Comparison of ENCODE assay signal across 16 cellular contexts in genomic region chr12:111363578-111363977, GRCh38. TPM values are rescaled to one million over a fixed set of nuclear protein-coding genes. Genes with fewer than 3 reads are reported as not detected.
DNase-seq lines count a peak whose midpoint lies in the region; ATAC-seq and TF ChIP-seq lines count a peak whose summit lies in the region.
"Had no signal": no experiment of that assay in that cellular context is flagged by ENCODE, and none has a peak within 500 bp of the region (broad histone marks: within the 10 kb centered on the region; RNA-seq: fewer than 3 reads in every experiment).

No MANE protein-coding gene starts in this region.

- no peak for ATAC-seq in activated T-helper 17 cell treated with anti-CD3 and anti-CD28 coated beads, Interleukin-2, amount 50 U/mL, for 72 hours (replicated peaks)

- DNase-seq in ACHN (peak; percentile 89), GM04504 (ENCODE audit: low read depth) (peak; percentile 35), astrocyte of the spinal cord (ENCODE audit: low read depth, low spot score) (peak; percentile 7), kidney tubule cell (ENCODE audit: low spot score) (peak; percentile 69), NOMO-1 treated with DMSO at 0.1 percent for 48 hours (lab: John Stamatoyannopoulos, UW; ENCODE audit: unreplicated experiment) (no peak), superior temporal gyrus (ENCODE audit: extremely low spot score) (no peak), T-helper 9 cell (no peak)
- DNase-seq: activated CD4-positive, alpha-beta T cell treated with anti-CD3 and anti-CD28 coated beads, Interleukin-2, amount 10 ng/mL, durations not matched to agents 24 days and 14 days; activated T-cell treated with anti-CD3 and anti-CD28 coated beads, Interleukin-2, amount 50 U/mL, for 24 hours; NCI-H1436 treated with DMSO at 0.1 percent for 48 hours; NCI-H69 had no signal

- peaks cover 3% of the 10 kb centered on the region for H3K27me3 Mint-ChIP-seq in activated T-helper 17 cell treated with anti-CD3 and anti-CD28 coated beads, Interleukin-2, amount 50 U/mL, for 72 hours

- in situ Hi-C loops in ACHN (cut with HindIII; ENCODE audit: low pct_ligation_motif_present, low pct_unique_long_range_greater_than_20kb, low sequenced_read_pairs), result no loop called here
- in situ Hi-C loops in astrocyte of the spinal cord (cut with HindIII; ENCODE audit: low sequenced_read_pairs), result no loop called here

- no peak for TF ChIP-seq CTCF in astrocyte of the spinal cord (IDR thresholded peaks at IDR 0.05; ENCODE audit: low read depth, low read length)

- no peak overlapping the region for H3K27ac Mint-ChIP-seq in activated T-helper 17 cell treated with anti-CD3 and anti-CD28 coated beads, Interleukin-2, amount 50 U/mL, for 72 hours
- H3K27ac Mint-ChIP-seq: activated CD4-positive, alpha-beta T cell treated with anti-CD3 and anti-CD28 coated beads, Interleukin-2, amount 10 ng/mL, durations not matched to agents 24 days and 14 days; activated T-cell treated with anti-CD3 and anti-CD28 coated beads, Interleukin-2, amount 50 U/mL, for 24 hours; dendritic cell treated with granulocyte-macrophage colony-stimulating factor and Interleukin-4, amounts not matched to agents 40 ng/mL and 50 ng/mL, for 4 days; memory B cell; stimulated activated naive CD8-positive, alpha-beta T cell treated with anti-CD3 and anti-CD28 coated beads, Interleukin-15, Interleukin-2, amounts not matched to agents 100 ng/mL and 50 ng/mL, for 24 hours had no signal

- no peak overlapping the region for H3K4me3 Mint-ChIP-seq in activated T-helper 17 cell treated with anti-CD3 and anti-CD28 coated beads, Interleukin-2, amount 50 U/mL, for 72 hours
- H3K4me3 Mint-ChIP-seq: activated CD4-positive, alpha-beta T cell treated with anti-CD3 and anti-CD28 coated beads, Interleukin-2, amount 10 ng/mL, durations not matched to agents 24 days and 14 days; activated T-cell treated with anti-CD3 and anti-CD28 coated beads, Interleukin-2, amount 50 U/mL, for 24 hours; dendritic cell treated with granulocyte-macrophage colony-stimulating factor and Interleukin-4, amounts not matched to agents 40 ng/mL and 50 ng/mL, for 4 days; memory B cell; stimulated activated naive CD8-positive, alpha-beta T cell treated with anti-CD3 and anti-CD28 coated beads, Interleukin-15, Interleukin-2, amounts not matched to agents 100 ng/mL and 50 ng/mL, for 24 hours had no signal

- no peaks in the 10 kb centered on the region for H3K9me3 Mint-ChIP-seq in activated T-helper 17 cell treated with anti-CD3 and anti-CD28 coated beads, Interleukin-2, amount 50 U/mL, for 72 hours
- H3K9me3 Mint-ChIP-seq: activated CD4-positive, alpha-beta T cell treated with anti-CD3 and anti-CD28 coated beads, Interleukin-2, amount 10 ng/mL, durations not matched to agents 24 days and 14 days; activated T-cell treated with anti-CD3 and anti-CD28 coated beads, Interleukin-2, amount 50 U/mL, for 24 hours; dendritic cell treated with granulocyte-macrophage colony-stimulating factor and Interleukin-4, amounts not matched to agents 40 ng/mL and 50 ng/mL, for 4 days; memory B cell; stimulated activated naive CD8-positive, alpha-beta T cell treated with anti-CD3 and anti-CD28 coated beads, Interleukin-15, Interleukin-2, amounts not matched to agents 100 ng/mL and 50 ng/mL, for 24 hours had no signal

- peaks cover 17% of the 10 kb centered on the region for H3K4me1 Mint-ChIP-seq in activated T-helper 17 cell treated with anti-CD3 and anti-CD28 coated beads, Interleukin-2, amount 50 U/mL, for 72 hours

- H3K36me3 Mint-ChIP-seq in activated T-helper 17 cell treated with anti-CD3 and anti-CD28 coated beads, Interleukin-2, amount 50 U/mL, for 72 hours (ENCODE audit: low read depth), result peaks cover 5% of the 10 kb centered on the region

- H3K4me3 ChIP-seq in astrocyte of the spinal cord (ENCODE audit: low read depth, low read length), result no peak overlapping the region
- H3K4me3 ChIP-seq: skin epidermis had no signal

RNA-seq across cellular contexts. Expression of gene PHETA1, which starts 5.3 kb away (rescaled TPM):
- 1 to 10 TPM; 1.1 to 1.2 TPM for total RNA-seq in activated T-helper 17 cell treated with anti-CD3 and anti-CD28 coated beads, Interleukin-2, amount 50 U/mL, for 72 hours

RNA-seq across cellular contexts. Expression of gene SH2B3, which starts 42.1 kb away (rescaled TPM):
- total RNA-seq in activated T-helper 17 cell treated with anti-CD3 and anti-CD28 coated beads, Interleukin-2, amount 50 U/mL, for 72 hours, result 10 to 100 TPM in 1 of 2 donors, 1 to 10 TPM in 1; 8.5 to 12.1 TPM

Comparison
In these comparisons a context has a peak if more than half of its experiments do, and no peak if none do; other contexts are left out.
1. DNase-seq: peak in ACHN (single experiment), GM04504 (single experiment), astrocyte of the spinal cord (single experiment) and kidney tubule cell (single experiment); none in NOMO-1 treated with DMSO at 0.1 percent for 48 hours (single experiment), superior temporal gyrus (single experiment) and T-helper 9 cell (single experiment).